In the genomic region with DNA sequence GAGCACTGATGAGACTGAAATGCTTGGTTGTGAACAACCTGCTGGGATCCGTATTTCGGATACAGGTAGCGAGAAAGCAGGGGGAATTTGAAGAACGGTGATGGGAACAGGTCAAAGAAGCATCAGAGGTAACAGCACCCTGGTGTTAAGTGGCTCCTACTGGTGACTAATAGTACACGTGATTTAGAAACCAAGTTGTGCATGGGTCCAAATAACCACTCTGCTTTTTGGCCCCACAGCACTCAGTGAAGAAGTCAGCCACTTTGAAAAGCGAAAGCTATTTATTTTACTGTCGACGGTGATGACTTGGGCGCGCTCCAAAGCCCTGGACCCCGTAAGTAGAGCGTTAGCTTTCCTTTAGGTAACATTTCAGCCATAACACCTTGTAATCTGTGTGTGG, we compare ENCODE assay signal across 14 cellular contexts. TPM values are rescaled to one million over a fixed set of nuclear protein-coding genes. Genes with fewer than 3 reads are reported as not detected.
"Had no signal": no experiment of that assay in that cellular context is flagged by ENCODE, and none has a peak within 500 bp of the region (broad histone marks: within the 10 kb centered on the region; RNA-seq: fewer than 3 reads in every experiment).

No MANE protein-coding gene starts in this region.

- H3K27me3 ChIP-seq: heart left ventricle had no signal

- ATAC-seq: heart left ventricle; left colon; mucosa of descending colon; naive thymus-derived CD8-positive, alpha-beta T cell; right cardiac atrium had no signal

- H3K27ac Mint-ChIP-seq: dendritic cell treated with granulocyte-macrophage colony-stimulating factor and Interleukin-4, amounts not matched to agents 40 ng/mL and 50 ng/mL, for 4 days; naive thymus-derived CD8-positive, alpha-beta T cell had no signal

- DNase-seq: heart left ventricle; hippocampal formation; left colon; mammary epithelial cell; mucosa of descending colon; naive thymus-derived CD8-positive, alpha-beta T cell; right cardiac atrium; stimulated activated CD4-positive, alpha-beta T cell treated with anti-CD3 and anti-CD28 coated beads, Interleukin-2, amount 100 ng/mL, for 48 hours; stimulated activated naive CD4-positive, alpha-beta T cell treated with Interleukin-2 at 50 U/mL for 16 hours; trophoblast cell had no signal

- H3K9me3 Mint-ChIP-seq: dendritic cell treated with granulocyte-macrophage colony-stimulating factor and Interleukin-4, amounts not matched to agents 40 ng/mL and 50 ng/mL, for 4 days; naive thymus-derived CD8-positive, alpha-beta T cell had no signal

- H3K9me3 ChIP-seq: heart left ventricle, mucosa of descending colon, neutrophil had no signal

- H3K36me3 ChIP-seq: heart left ventricle, neutrophil had no signal

- H3K4me3 Mint-ChIP-seq: dendritic cell treated with granulocyte-macrophage colony-stimulating factor and Interleukin-4, amounts not matched to agents 40 ng/mL and 50 ng/mL, for 4 days; naive thymus-derived CD8-positive, alpha-beta T cell had no signal

- H3K36me3 Mint-ChIP-seq: naive thymus-derived CD8-positive, alpha-beta T cell had no signal

- H3K4me3 ChIP-seq: heart left ventricle, mucosa of descending colon, smooth muscle cell had no signal

- H3K27ac ChIP-seq: heart left ventricle, neutrophil had no signal

- H3K4me1 Mint-ChIP-seq: naive thymus-derived CD8-positive, alpha-beta T cell had no signal

- H3K27me3 Mint-ChIP-seq: dendritic cell treated with granulocyte-macrophage colony-stimulating factor and Interleukin-4, amounts not matched to agents 40 ng/mL and 50 ng/mL, for 4 days had no signal

- H3K4me2 ChIP-seq: smooth muscle cell had no signal

RNA-seq across cellular contexts. Expression of gene AK7, which starts 16.7 kb away (rescaled TPM):
- total RNA-seq: osteocyte had no signal
